Comparison of ENCODE assay signal across 18 cellular contexts in genomic region chr11:129749141-129749540, GRCh38.
DNase-seq lines count a peak whose midpoint lies in the region; ATAC-seq and TF ChIP-seq lines count a peak whose summit lies in the region.
"Had no signal": no experiment of that assay in that cellular context is flagged by ENCODE, and none has a peak within 500 bp of the region (broad histone marks: within the 10 kb centered on the region; RNA-seq: fewer than 3 reads in every experiment).

No MANE protein-coding gene starts in this region.

- H3K9me3 ChIP-seq in psoas muscle = no peaks in the 10 kb centered on the region
- H3K9me3 ChIP-seq: A549, Caco-2 had no signal

- peak; percentile 43 for DNase-seq in activated CD4-positive, alpha-beta T cell treated with anti-CD3 and anti-CD28 coated beads, Interleukin-2, amount 10 ng/mL, durations not matched to agents 24 days and 14 days
- DNase-seq in activated CD4-positive, alpha-beta T cell treated with anti-CD3 and anti-CD28 coated beads, Interleukin-2, amount 50 U/mL, for 1 hour = no peak
- DNase-seq in nephron progenitor cell = no peak
- no peak for DNase-seq in psoas muscle
- DNase-seq: AML-193; Caco-2; Calu3; CD4-positive, alpha-beta T cell; CD8-positive, alpha-beta T cell; DMS79 treated with DMSO at 0.1 percent for 48 hours; GF-D8 had no signal

- H3K4me3 Mint-ChIP-seq in activated CD4-positive, alpha-beta T cell treated with anti-CD3 and anti-CD28 coated beads, Interleukin-2, amount 10 ng/mL, durations not matched to agents 24 days and 14 days = no peak overlapping the region
- H3K4me3 Mint-ChIP-seq in activated T-helper 17 cell treated with anti-CD3 and anti-CD28 coated beads, Interleukin-2, amount 50 U/mL, for 72 hours = peak overlapping the region; percentile 19
- no peak overlapping the region for H3K4me3 Mint-ChIP-seq in nephron progenitor cell
- H3K4me3 Mint-ChIP-seq: B cell; CD8-positive, alpha-beta T cell had no signal

- H3K36me3 Mint-ChIP-seq in activated CD4-positive, alpha-beta T cell treated with anti-CD3 and anti-CD28 coated beads, Interleukin-2, amount 10 ng/mL, durations not matched to agents 24 days and 14 days (ENCODE audit: low read depth) = no peaks in the 10 kb centered on the region
- no peaks in the 10 kb centered on the region for H3K36me3 Mint-ChIP-seq in activated T-helper 17 cell treated with anti-CD3 and anti-CD28 coated beads, Interleukin-2, amount 50 U/mL, for 72 hours (ENCODE audit: low read depth)
- H3K36me3 Mint-ChIP-seq in nephron progenitor cell (ENCODE audit: low read depth) = no peaks in the 10 kb centered on the region
- H3K36me3 Mint-ChIP-seq: CD8-positive, alpha-beta T cell had no signal

- peaks cover 2% of the 10 kb centered on the region for H3K4me1 Mint-ChIP-seq in activated CD4-positive, alpha-beta T cell treated with anti-CD3 and anti-CD28 coated beads, Interleukin-2, amount 10 ng/mL, durations not matched to agents 24 days and 14 days
- H3K4me1 Mint-ChIP-seq in activated T-helper 17 cell treated with anti-CD3 and anti-CD28 coated beads, Interleukin-2, amount 50 U/mL, for 72 hours = no peaks in the 10 kb centered on the region
- peaks cover 5% of the 10 kb centered on the region for H3K4me1 Mint-ChIP-seq in nephron progenitor cell

- no peaks in the 10 kb centered on the region for H3K9me3 Mint-ChIP-seq in activated CD4-positive, alpha-beta T cell treated with anti-CD3 and anti-CD28 coated beads, Interleukin-2, amount 10 ng/mL, durations not matched to agents 24 days and 14 days
- H3K9me3 Mint-ChIP-seq in activated T-helper 17 cell treated with anti-CD3 and anti-CD28 coated beads, Interleukin-2, amount 50 U/mL, for 72 hours = no peaks in the 10 kb centered on the region
- peaks cover 16% of the 10 kb centered on the region for H3K9me3 Mint-ChIP-seq in nephron progenitor cell
- H3K9me3 Mint-ChIP-seq: CD4-positive, alpha-beta T cell; CD8-positive, alpha-beta T cell had no signal

- peaks cover 16% of the 10 kb centered on the region for H3K27me3 Mint-ChIP-seq in activated CD4-positive, alpha-beta T cell treated with anti-CD3 and anti-CD28 coated beads, Interleukin-2, amount 10 ng/mL, durations not matched to agents 24 days and 14 days
- no peaks in the 10 kb centered on the region for H3K27me3 Mint-ChIP-seq in activated T-helper 17 cell treated with anti-CD3 and anti-CD28 coated beads, Interleukin-2, amount 50 U/mL, for 72 hours
- H3K27me3 Mint-ChIP-seq in nephron progenitor cell (ENCODE audit: low read depth, poor library complexity) = peaks cover 24% of the 10 kb centered on the region

- intact Hi-C loops in activated CD4-positive, alpha-beta T cell treated with anti-CD3 and anti-CD28 coated beads, Interleukin-2, amount 10 ng/mL, durations not matched to agents 24 days and 14 days (cut with micrococcal nuclease) = no loop called here
- intact Hi-C loops in psoas muscle (cut with DNase I) = loop anchor here (10.0 kb wide), 2 partner anchors 384 to 864 kb away; no protein-coding TSS in a partner anchor

- H3K27ac ChIP-seq in psoas muscle = no peak overlapping the region
- H3K27ac ChIP-seq: 22Rv1; A549; BLaER1 treated with 17β-estradiol and CSF1 and Interleukin-3, amounts not matched to agents 10 nM and 100 nM; C4-2B had no signal

- H3K4me1 ChIP-seq in psoas muscle = no peaks in the 10 kb centered on the region
- H3K4me1 ChIP-seq: A549 had no signal

- ATAC-seq in activated T-helper 17 cell treated with anti-CD3 and anti-CD28 coated beads, Interleukin-2, amount 50 U/mL, for 72 hours (replicated peaks) = no peak
- ATAC-seq in psoas muscle = no peak
- no peak for ATAC-seq in HG03095 (IDR thresholded peaks at IDR 0.05; ENCODE audit: unreplicated experiment)
- ATAC-seq: A549; CD8-positive, alpha-beta T cell had no signal

- WGBS in psoas muscle, 3 donors = 59 to 88% (median 71%) methylated on average over 5 of the region's 5 CpGs

- peaks cover 3 to 20% (median 3%) of the 10 kb centered on the region in 3 donors for H3K27me3 ChIP-seq in psoas muscle (ENCODE audit: insufficient read depth in 3 of 3, low read length in 2 of 3)

- no peaks in the 10 kb centered on the region for H3K36me3 ChIP-seq in psoas muscle (ENCODE audit: insufficient read depth in 1 of 2, low read depth in 1 of 2)
- H3K36me3 ChIP-seq: BLaER1 treated with 17β-estradiol and CSF1 and Interleukin-3, amounts not matched to agents 10 nM and 100 nM had no signal

- H3K27ac Mint-ChIP-seq in activated CD4-positive, alpha-beta T cell treated with anti-CD3 and anti-CD28 coated beads, Interleukin-2, amount 10 ng/mL, durations not matched to agents 24 days and 14 days = no peak overlapping the region
- H3K27ac Mint-ChIP-seq in activated T-helper 17 cell treated with anti-CD3 and anti-CD28 coated beads, Interleukin-2, amount 50 U/mL, for 72 hours = no peak overlapping the region
- peak overlapping the region; percentile 19 for H3K27ac Mint-ChIP-seq in nephron progenitor cell
- H3K27ac Mint-ChIP-seq: B cell; CD4-positive, alpha-beta T cell; CD8-positive, alpha-beta T cell had no signal

- H3K4me3 ChIP-seq in psoas muscle = no peak overlapping the region
- H3K4me3 ChIP-seq: A549; BLaER1 treated with 17β-estradiol and CSF1 and Interleukin-3, amounts not matched to agents 10 nM and 100 nM had no signal

- no peak for TF ChIP-seq CTCF in nephron progenitor cell (IDR thresholded peaks at IDR 0.05)
- TF ChIP-seq CTCF in psoas muscle (IDR thresholded peaks at IDR 0.05) = no peak
